ENCODE assay signal across 9 cellular contexts in the genomic region with DNA sequence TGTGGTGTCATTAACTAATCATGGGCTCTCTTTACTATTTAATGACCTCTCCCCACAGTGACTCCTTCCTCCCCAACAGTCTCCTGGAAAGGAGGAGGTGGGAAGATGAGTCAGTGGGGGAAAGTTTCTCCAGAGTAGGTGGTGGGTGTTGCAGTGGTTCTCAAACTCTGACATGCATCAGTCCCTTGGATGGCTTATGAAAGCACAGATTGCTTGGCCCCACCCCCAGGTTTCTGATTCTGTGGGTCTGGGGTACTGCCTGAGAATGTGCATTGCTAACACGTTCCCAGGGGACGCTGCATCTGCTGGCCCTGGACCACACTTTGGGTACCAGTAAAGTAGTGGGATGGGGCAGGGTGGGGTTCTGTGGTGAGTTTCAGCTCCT. TPM values are rescaled to one million over a fixed set of nuclear protein-coding genes. Genes with fewer than 3 reads are reported as not detected.
DNase-seq lines count a peak whose midpoint lies in the region; ATAC-seq and TF ChIP-seq lines count a peak whose summit lies in the region.
"Had no signal": no experiment of that assay in that cellular context is flagged by ENCODE, and none has a peak within 500 bp of the region (broad histone marks: within the 10 kb centered on the region; RNA-seq: fewer than 3 reads in every experiment).

No MANE protein-coding gene starts in this region.

- no peaks in the 10 kb centered on the region for H3K27me3 ChIP-seq in muscle layer of duodenum (ENCODE audit: low read depth, low read length)

- no peaks in the 10 kb centered on the region for H3K36me3 ChIP-seq in muscle layer of duodenum (ENCODE audit: control insufficient read depth in 1 of 2, insufficient read depth in 2 of 2, low read length in 2 of 2)

- H3K27ac Mint-ChIP-seq in activated T-helper 2 cell treated with anti-CD3 and anti-CD28 coated beads, Interferon-gamma antibody, Interleukin-2, Interleukin-4, amounts not matched to agents 10 μg/mL and 5 μg/mL and 100 μg/mL, durations not matched to agents 14 hours and 24 hours and 36 hours = peak overlapping the region; percentile 98

- TF ChIP-seq CTCF in AG09309 (IDR thresholded peaks at IDR 0.05; ENCODE audit: control insufficient read depth, insufficient read depth, low read depth, low read length, missing control alignments) (no peak), GM13976 (IDR thresholded peaks at IDR 0.05; ENCODE audit: borderline replicate concordance, control extremely low read depth, extremely low read depth, insufficient read depth, missing control alignments) (no peak)

- peaks cover 89% of the 10 kb centered on the region for H3K4me1 Mint-ChIP-seq in activated T-helper 2 cell treated with anti-CD3 and anti-CD28 coated beads, Interferon-gamma antibody, Interleukin-2, Interleukin-4, amounts not matched to agents 10 μg/mL and 5 μg/mL and 100 μg/mL, durations not matched to agents 14 hours and 24 hours and 36 hours (ENCODE audit: low read depth)

- no peaks in the 10 kb centered on the region for H3K9me3 Mint-ChIP-seq in activated T-helper 2 cell treated with anti-CD3 and anti-CD28 coated beads, Interferon-gamma antibody, Interleukin-2, Interleukin-4, amounts not matched to agents 10 μg/mL and 5 μg/mL and 100 μg/mL, durations not matched to agents 14 hours and 24 hours and 36 hours

- peaks cover 0 to 10% of the 10 kb centered on the region in 2 donors for H3K4me1 ChIP-seq in muscle layer of duodenum (ENCODE audit: control insufficient read depth in 1 of 2, insufficient read depth in 2 of 2, low read length in 2 of 2)

- H3K4me3 ChIP-seq in AG09309 (ENCODE audit: control insufficient read depth, low read depth, low read length) (no peak overlapping the region), muscle layer of duodenum (ENCODE audit: low read depth in 1 of 2, low read length in 2 of 2) (no peak overlapping the region)

- DNase-seq in AG09309 (ENCODE audit: low read depth) (peak; percentile 44), GM13976 (ENCODE audit: low spot score) (no peak), amniotic stem cell (lab: John Stamatoyannopoulos, UW) (no peak), LoVo (ENCODE audit: low spot score) (no peak), KBM-7 (no peak)
- no peak for DNase-seq in activated T-helper 2 cell treated with anti-CD3 and anti-CD28 coated beads, Interferon-gamma antibody, Interleukin-2, Interleukin-4, amounts not matched to agents 10 μg/mL and 5 μg/mL and 100 μg/mL, durations not matched to agents 14 hours and 24 hours and 36 hours (ENCODE audit: low spot score)
- DNase-seq: DMS79 treated with DMSO at 0.1 percent for 48 hours had no signal

- peak; percentile 30 for ATAC-seq in HG02759 (IDR thresholded peaks at IDR 0.05; ENCODE audit: unreplicated experiment)

- intact Hi-C loops in activated T-helper 2 cell treated with anti-CD3 and anti-CD28 coated beads, Interferon-gamma antibody, Interleukin-2, Interleukin-4, amounts not matched to agents 10 μg/mL and 5 μg/mL and 100 μg/mL, durations not matched to agents 14 hours and 24 hours and 36 hours (cut with micrococcal nuclease) = no loop called here

- in situ Hi-C loops in GM13976 (cut with MboI; ENCODE audit: low sequenced_read_pairs, unreplicated experiment) (no loop called here), KBM-7 (cut with MboI; ENCODE audit: low pct_unique_long_range_greater_than_20kb, low sequenced_read_pairs) (no loop called here)

- peaks cover 87% of the 10 kb centered on the region for H3K36me3 Mint-ChIP-seq in activated T-helper 2 cell treated with anti-CD3 and anti-CD28 coated beads, Interferon-gamma antibody, Interleukin-2, Interleukin-4, amounts not matched to agents 10 μg/mL and 5 μg/mL and 100 μg/mL, durations not matched to agents 14 hours and 24 hours and 36 hours (ENCODE audit: low read depth)

- peak overlapping the region; percentile 19 for H3K27ac ChIP-seq in muscle layer of duodenum (ENCODE audit: low read length)

- no peaks in the 10 kb centered on the region for H3K27me3 Mint-ChIP-seq in activated T-helper 2 cell treated with anti-CD3 and anti-CD28 coated beads, Interferon-gamma antibody, Interleukin-2, Interleukin-4, amounts not matched to agents 10 μg/mL and 5 μg/mL and 100 μg/mL, durations not matched to agents 14 hours and 24 hours and 36 hours (ENCODE audit: low read depth)

- H3K9me3 ChIP-seq in muscle layer of duodenum (ENCODE audit: control insufficient read depth in 1 of 2, low read length in 2 of 2) = no peaks in the 10 kb centered on the region

- peak overlapping the region; percentile 70 for H3K4me3 Mint-ChIP-seq in activated T-helper 2 cell treated with anti-CD3 and anti-CD28 coated beads, Interferon-gamma antibody, Interleukin-2, Interleukin-4, amounts not matched to agents 10 μg/mL and 5 μg/mL and 100 μg/mL, durations not matched to agents 14 hours and 24 hours and 36 hours (ENCODE audit: low read depth)

RNA-seq across cellular contexts. Expression of a gene that starts 9.8 kb away (rescaled TPM):
- 397 and 425 TPM in 2 replicates for total RNA-seq in activated T-helper 2 cell treated with anti-CD3 and anti-CD28 coated beads, Interferon-gamma antibody, Interleukin-2, Interleukin-4, amounts not matched to agents 10 μg/mL and 5 μg/mL and 100 μg/mL, durations not matched to agents 14 hours and 24 hours and 36 hours
